25 cellular contexts compared by ENCODE assay signal in genomic region chr14:77206261-77206824, GRCh38. TPM values are rescaled to one million over a fixed set of nuclear protein-coding genes. Genes with fewer than 3 reads are reported as not detected.
A peak's percentile ranks its signal among the peaks of the same experiment; 100 is the strongest.
DNase-seq lines count a peak whose midpoint lies in the region; ATAC-seq, FAIRE-seq and TF ChIP-seq lines count a peak whose summit lies in the region.
"Had no signal": no experiment of that assay in that cellular context is flagged by ENCODE, and none has a peak within 500 bp of the region (broad histone marks: within the 10 kb centered on the region; RNA-seq: fewer than 3 reads in every experiment).

No MANE protein-coding gene starts in this region.

- CTCF ChIA-PET in HEK293 (lab: Yijun Ruan, JAX), result interaction anchor here (0.6 to 1.3 kb wide), 3 partner anchors 24 to 359 kb away, joined by 3 read pairs; no protein-coding TSS in a partner anchor

- H3K4me1 ChIP-seq in HEK293 (ENCODE audit: control insufficient read depth, insufficient read depth, low read length) (no peaks in the 10 kb centered on the region), kidney (ENCODE audit: control insufficient read depth in 1 of 2, insufficient read depth in 1 of 2, low read depth in 1 of 2, low read length in 2 of 2) (no peaks in the 10 kb centered on the region)
- H3K4me1 ChIP-seq: Caco-2 had no signal

- in situ Hi-C loops in G401 (cut with HindIII; ENCODE audit: low sequenced_read_pairs), result no loop called here

- ATAC-seq in GM18511 (IDR thresholded peaks at IDR 0.05; ENCODE audit: unreplicated experiment), result no peak
- ATAC-seq: PC-3 had no signal

- POLR2A ChIA-PET in HEK293 (lab: Yijun Ruan, JAX), result no interaction called here

- H3K27ac ChIP-seq in HEK293 (ENCODE audit: extremely low read depth, low read depth, low read length), result no peak overlapping the region
- peak overlapping the region; percentile 73 for H3K27ac ChIP-seq in WERI-Rb-1
- no peak overlapping the region for H3K27ac ChIP-seq in kidney (ENCODE audit: low read depth in 2 of 2, low read length in 2 of 2)
- H3K27ac ChIP-seq: BLaER1 treated with 17β-estradiol and CSF1 and Interleukin-3, amounts not matched to agents 10 nM and 100 nM; SK-N-MC had no signal

- H3K9ac ChIP-seq in kidney (ENCODE audit: low read length in 2 of 2), result no peak overlapping the region
- H3K9ac ChIP-seq: BLaER1 treated with 17β-estradiol and CSF1 and Interleukin-3, amounts not matched to agents 10 nM and 100 nM had no signal

- no peak for FAIRE-seq in kidney (lab: Jason Lieb, UNC)

- intact Hi-C loops in kidney (cut with DNase I), result no loop called here

- TF ChIP-seq CTCF in HEK293 (tag by site-specific recombination; IDR thresholded peaks at IDR 0.05) (no peak), WERI-Rb-1 (IDR thresholded peaks at IDR 0.05; ENCODE audit: low read depth, low read length) (no peak), kidney (IDR thresholded peaks at IDR 0.05; ENCODE audit: borderline replicate concordance, extremely low read depth, insufficient read depth) (no peak)

- no peak overlapping the region for H3K4me3 ChIP-seq in HEK293 (ENCODE audit: low read depth, low read length)
- no peak overlapping the region for H3K4me3 ChIP-seq in WERI-Rb-1 (ENCODE audit: low read depth, low read length)
- no peak overlapping the region for H3K4me3 ChIP-seq in kidney (ENCODE audit: low read length in 2 of 2)
- H3K4me3 ChIP-seq: BLaER1 treated with 17β-estradiol and CSF1 and Interleukin-3, amounts not matched to agents 10 nM and 100 nM; MG63; SK-N-MC had no signal

- H3K9me3 ChIP-seq in HEK293 (ENCODE audit: control insufficient read depth, insufficient read depth, low read depth, low read length) (no peaks in the 10 kb centered on the region), WERI-Rb-1 (ENCODE audit: severe bottlenecking) (no peaks in the 10 kb centered on the region), kidney (ENCODE audit: control insufficient read depth in 1 of 2, low read length in 2 of 2) (no peaks in the 10 kb centered on the region)
- H3K9me3 ChIP-seq: BLaER1 treated with 17β-estradiol and CSF1 and Interleukin-3, amounts not matched to agents 10 nM and 100 nM; Caco-2; MG63 had no signal

- DNase-seq in DMS153 treated with DMSO at 0.1 percent for 48 hours (lab: John Stamatoyannopoulos, UW; ENCODE audit: unreplicated experiment) (peak; percentile 39), DMS153 (lab: John Stamatoyannopoulos, UW) (no peak), WERI-Rb-1 (peak; percentile 27), kidney (peak; percentile 30), G401 (ENCODE audit: low spot score) (no peak), NCI-H1105 treated with DMSO at 0.1 percent for 48 hours (lab: John Stamatoyannopoulos, UW) (no peak)
- DNase-seq: ACHN; Caco-2; CD4-positive, alpha-beta memory T cell; DMS 273 treated with DMSO at 0.1 percent for 48 hours; H7; HFFc6; MG63; NCI-H1048; NCI-H2081 treated with DMSO at 0.1 percent for 48 hours; PC-3; Right ventricle myocardium superior; SW 1271; T-helper 2 cell had no signal

- no peaks in the 10 kb centered on the region for H3K36me3 ChIP-seq in HEK293 (ENCODE audit: control insufficient read depth in 2 of 2, insufficient read depth in 1 of 2, low read length in 2 of 2)
- H3K36me3 ChIP-seq in WERI-Rb-1, result no peaks in the 10 kb centered on the region
- H3K36me3 ChIP-seq in kidney (ENCODE audit: control insufficient read depth in 1 of 2, insufficient read depth in 2 of 2, low read length in 2 of 2), result no peaks in the 10 kb centered on the region
- H3K36me3 ChIP-seq: MG63 had no signal

- H3K27me3 ChIP-seq in WERI-Rb-1 (ENCODE audit: insufficient read depth, low read depth, severe bottlenecking), result no peaks in the 10 kb centered on the region
- H3K27me3 ChIP-seq: BLaER1 treated with 17β-estradiol and CSF1 and Interleukin-3, amounts not matched to agents 10 nM and 100 nM; MG63 had no signal

TF ChIP-seq in HEK293, 187 proteins besides CTCF, POLR2A, EP300 and RAD21:
- TF ChIP-seq SCRT2 (tag by site-specific recombination; IDR thresholded peaks at IDR 0.05) (0 out of 2 replicates have a peak, but pooled peaks have one; percentile 20), ZSCAN30 (tag by site-specific recombination; IDR thresholded peaks at IDR 0.05) (no peak)
TF ChIP-seq in HEK293: peak in this region for 1.

RNA-seq across cellular contexts. Expression of gene TMEM63C, which starts 24.7 kb away (rescaled TPM):
- total RNA-seq in kidney, result 1.9 TPM
- polyA plus RNA-seq in kidney (ENCODE audit: insufficient read depth, low read depth, low replicate concordance), result 0.84 TPM
- 0.06 TPM in 1 of 2 replicates, not detected in the other for total RNA-seq in G401 (2014; rRNA removed; shearing (Covaris generic))
- total RNA-seq: NCI-H460, RPMI7951 had no signal
- polyA plus RNA-seq: CD4-positive, alpha-beta memory T cell had no signal

Comparison
In these comparisons a context has a peak if more than half of its experiments do, and no peak if none do; other contexts are left out.
1. DNase-seq: peak in DMS153 treated with DMSO at 0.1 percent for 48 hours (single experiment), WERI-Rb-1 (single experiment) and kidney (single experiment); none in DMS153 (single experiment), G401 (single experiment) and NCI-H1105 treated with DMSO at 0.1 percent for 48 hours (single experiment).